In the genomic region with DNA sequence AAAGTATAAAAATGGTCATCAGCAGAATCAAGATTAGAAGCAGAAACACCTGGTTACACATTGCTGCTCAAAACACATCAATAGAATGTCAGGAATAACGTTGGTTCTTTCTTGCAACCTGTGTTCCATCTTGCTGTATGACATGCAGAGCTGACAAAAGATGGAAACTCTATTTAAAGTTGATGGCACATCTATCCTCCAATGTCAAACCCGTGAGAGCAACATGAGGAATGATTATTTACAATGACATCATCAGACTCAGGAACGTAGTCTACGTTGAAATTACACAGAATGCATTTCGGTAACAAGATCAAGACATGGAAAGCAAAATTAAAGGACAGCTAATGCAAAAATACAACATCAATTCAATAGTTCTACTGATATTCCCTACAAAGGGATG, we compare ENCODE assay signal across 22 cellular contexts.
"Had no signal": no experiment of that assay in that cellular context is flagged by ENCODE, and none has a peak within 500 bp of the region (broad histone marks: within the 10 kb centered on the region; RNA-seq: fewer than 3 reads in every experiment).

No MANE protein-coding gene starts in this region.

- H3K9me3 ChIP-seq: MG63, SK-N-SH had no signal

- H3K27ac ChIP-seq: HL-60 had no signal

- H3K27me3 ChIP-seq: MG63 had no signal

- H3K9me2 ChIP-seq: SK-N-SH had no signal

- H3K4me3 ChIP-seq: MG63 had no signal

- H3K4me2 ChIP-seq: SK-N-SH had no signal

- ATAC-seq: T-cell had no signal

- FAIRE-seq: HTR-8/SVneo, RCC 7860 had no signal

- DNase-seq: Karpas-422, KG1, MG63, NCI-H1092, NCI-H1436, NCI-H187, NCI-H2029, NCI-H2081 treated with DMSO at 0.1 percent for 48 hours, NCI-H2171, NCI-H226, NCI-H446, NCI-H510A, NCI-H524 treated with DMSO at 0.1 percent for 48 hours, NCI-H69, NCI-H774, RPMI8226, SK-N-SH, SW 1271, T-cell had no signal

- H3K36me3 ChIP-seq: MG63 had no signal

- H3K9ac ChIP-seq: SK-N-SH had no signal
